26 cellular contexts compared by ENCODE assay signal in genomic region chrX:30373951-30374350, GRCh38.
"Had no signal": no experiment of that assay in that cellular context is flagged by ENCODE, and none has a peak within 500 bp of the region (broad histone marks: within the 10 kb centered on the region; RNA-seq: fewer than 3 reads in every experiment).

No MANE protein-coding gene starts in this region.

- H3K9ac ChIP-seq: neural progenitor cell, parathyroid adenoma had no signal

- H3K9me3 Mint-ChIP-seq: neural progenitor cell had no signal

- ATAC-seq: esophagus mucosa; gastrocnemius medialis; heart left ventricle; left lobe of liver; naive thymus-derived CD4-positive, alpha-beta T cell; sciatic nerve; stimulated activated effector memory CD8-positive, alpha-beta T cell treated with anti-CD3 and anti-CD28 coated beads, Interleukin-12 subunit alpha, Interleukin-12 subunit beta, amount 100 ng/mL, for 72 hours had no signal

- H3K27me3 Mint-ChIP-seq: progenitor cell of endocrine pancreas had no signal

- H3K27me3 ChIP-seq: gastrocnemius medialis, hepatocyte, neural progenitor cell, right atrium auricular region, vagina had no signal

- H3K4me3 ChIP-seq: gastrocnemius medialis, heart left ventricle, hepatocyte, lung, neural progenitor cell, right atrium auricular region, smooth muscle cell, stomach, thyroid gland, vagina had no signal

- DNase-seq: cortex of kidney; foreskin fibroblast; gastrocnemius medialis; heart left ventricle; midbrain; naive thymus-derived CD4-positive, alpha-beta T cell; stimulated activated CD4-positive, alpha-beta T cell treated with anti-CD3 and anti-CD28 coated beads, Interleukin-12 subunit alpha, Interleukin-12 subunit beta, amount 100 ng/mL, for 4 hours; stimulated activated CD4-positive, alpha-beta T cell treated with anti-CD3 and anti-CD28 coated beads, Interleukin-2, amount 100 ng/mL, for 24 hours; stimulated activated CD4-positive, alpha-beta T cell treated with anti-CD3 and anti-CD28 coated beads, Interleukin-4, amount 100 ng/mL, for 24 hours; stimulated activated naive CD4-positive, alpha-beta T cell treated with Interleukin-2 at 50 U/mL for 16 hours; stomach; thyroid gland had no signal

- H3K27ac Mint-ChIP-seq: memory B cell; naive thymus-derived CD4-positive, alpha-beta T cell; nephron; neural progenitor cell; progenitor cell of endocrine pancreas; stimulated activated effector memory CD8-positive, alpha-beta T cell treated with anti-CD3 and anti-CD28 coated beads, Interleukin-12 subunit alpha, Interleukin-12 subunit beta, amount 100 ng/mL, for 72 hours had no signal

- H3K4me2 ChIP-seq: hepatocyte, neural progenitor cell, smooth muscle cell had no signal

- H3K4me1 Mint-ChIP-seq: memory B cell; naive thymus-derived CD4-positive, alpha-beta T cell; nephron; neural progenitor cell; stimulated activated effector memory CD8-positive, alpha-beta T cell treated with anti-CD3 and anti-CD28 coated beads, Interleukin-12 subunit alpha, Interleukin-12 subunit beta, amount 100 ng/mL, for 72 hours had no signal

- H3K36me3 ChIP-seq: gastrocnemius medialis, heart left ventricle, right atrium auricular region, stomach, thyroid gland, vagina had no signal

- H3K27ac ChIP-seq: gastrocnemius medialis, heart left ventricle, hepatocyte, neural progenitor cell, parathyroid adenoma, right atrium auricular region, stomach, thyroid gland, vagina had no signal

- H3K4me3 Mint-ChIP-seq: memory B cell; naive thymus-derived CD4-positive, alpha-beta T cell; nephron; neural progenitor cell; stimulated activated effector memory CD8-positive, alpha-beta T cell treated with anti-CD3 and anti-CD28 coated beads, Interleukin-12 subunit alpha, Interleukin-12 subunit beta, amount 100 ng/mL, for 72 hours had no signal

- H3K9me3 ChIP-seq: gastrocnemius medialis, heart left ventricle, stomach, thyroid gland, vagina had no signal

- H3K36me3 Mint-ChIP-seq: memory B cell; naive thymus-derived CD4-positive, alpha-beta T cell; neural progenitor cell; stimulated activated effector memory CD8-positive, alpha-beta T cell treated with anti-CD3 and anti-CD28 coated beads, Interleukin-12 subunit alpha, Interleukin-12 subunit beta, amount 100 ng/mL, for 72 hours had no signal

- H3K4me1 ChIP-seq: gastrocnemius medialis, heart left ventricle, neural progenitor cell, parathyroid adenoma, right atrium auricular region, stomach, thyroid gland, vagina had no signal

- H2AFZ ChIP-seq: hepatocyte, neural progenitor cell, parathyroid adenoma had no signal
